1 cellular context compared by ENCODE assay signal in genomic region chr14:75216427-75217006, GRCh38.
A peak's percentile ranks its signal among the peaks of the same experiment; 100 is the strongest.
TF ChIP-seq lines count a peak whose summit lies in the region.

No MANE protein-coding gene starts in this region.

TF ChIP-seq in liver, 16 proteins besides CTCF, POLR2A, EP300 and RAD21 (continued from another document):
- TF ChIP-seq REST (IDR thresholded peaks at IDR 0.05), result no peak
- TF ChIP-seq MAX (IDR thresholded peaks at IDR 0.05), result peak; percentile 64
- peak; percentile 52 for TF ChIP-seq HNF4G (IDR thresholded peaks at IDR 0.05)
- peak in 1 of 2 donors; percentile 28 for TF ChIP-seq EGR1 (IDR thresholded peaks at IDR 0.05; ENCODE audit: low read depth in 2 of 2)
- TF ChIP-seq YY1 (IDR thresholded peaks at IDR 0.05), result peak; percentile 44
- peak; percentile 46 for TF ChIP-seq NR2F2 (IDR thresholded peaks at IDR 0.05)
- no peak for TF ChIP-seq FOXA2 (IDR thresholded peaks at IDR 0.05)
- TF ChIP-seq JUND (IDR thresholded peaks at IDR 0.05), result no peak
- TF ChIP-seq SP1 (IDR thresholded peaks at IDR 0.05), result peak; percentile 58
- no peak for TF ChIP-seq GABPA (IDR thresholded peaks at IDR 0.05 in 1 of 2, conservative IDR thresholded peaks at IDR 0.05 in 1 of 2)
- TF ChIP-seq, protein P1, sequence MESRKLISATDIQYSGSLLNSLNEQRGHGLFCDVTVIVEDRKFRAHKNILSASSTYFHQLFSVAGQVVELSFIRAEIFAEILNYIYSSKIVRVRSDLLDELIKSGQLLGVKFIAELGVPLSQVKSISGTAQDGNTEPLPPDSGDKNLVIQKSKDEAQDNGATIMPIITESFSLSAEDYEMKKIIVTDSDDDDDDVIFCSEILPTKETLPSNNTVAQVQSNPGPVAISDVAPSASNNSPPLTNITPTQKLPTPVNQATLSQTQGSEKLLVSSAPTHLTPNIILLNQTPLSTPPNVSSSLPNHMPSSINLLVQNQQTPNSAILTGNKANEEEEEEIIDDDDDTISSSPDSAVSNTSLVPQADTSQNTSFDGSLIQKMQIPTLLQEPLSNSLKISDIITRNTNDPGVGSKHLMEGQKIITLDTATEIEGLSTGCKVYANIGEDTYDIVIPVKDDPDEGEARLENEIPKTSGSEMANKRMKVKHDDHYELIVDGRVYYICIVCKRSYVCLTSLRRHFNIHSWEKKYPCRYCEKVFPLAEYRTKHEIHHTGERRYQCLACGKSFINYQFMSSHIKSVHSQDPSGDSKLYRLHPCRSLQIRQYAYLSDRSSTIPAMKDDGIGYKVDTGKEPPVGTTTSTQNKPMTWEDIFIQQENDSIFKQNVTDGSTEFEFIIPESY (IDR thresholded peaks at IDR 0.05), result no peak
- TF ChIP-seq ATF3 (IDR thresholded peaks at IDR 0.05), result no peak
- no peak for TF ChIP-seq TAF1 (conservative IDR thresholded peaks at IDR 0.05)
